1 cellular context compared by ENCODE assay signal in the genomic region with DNA sequence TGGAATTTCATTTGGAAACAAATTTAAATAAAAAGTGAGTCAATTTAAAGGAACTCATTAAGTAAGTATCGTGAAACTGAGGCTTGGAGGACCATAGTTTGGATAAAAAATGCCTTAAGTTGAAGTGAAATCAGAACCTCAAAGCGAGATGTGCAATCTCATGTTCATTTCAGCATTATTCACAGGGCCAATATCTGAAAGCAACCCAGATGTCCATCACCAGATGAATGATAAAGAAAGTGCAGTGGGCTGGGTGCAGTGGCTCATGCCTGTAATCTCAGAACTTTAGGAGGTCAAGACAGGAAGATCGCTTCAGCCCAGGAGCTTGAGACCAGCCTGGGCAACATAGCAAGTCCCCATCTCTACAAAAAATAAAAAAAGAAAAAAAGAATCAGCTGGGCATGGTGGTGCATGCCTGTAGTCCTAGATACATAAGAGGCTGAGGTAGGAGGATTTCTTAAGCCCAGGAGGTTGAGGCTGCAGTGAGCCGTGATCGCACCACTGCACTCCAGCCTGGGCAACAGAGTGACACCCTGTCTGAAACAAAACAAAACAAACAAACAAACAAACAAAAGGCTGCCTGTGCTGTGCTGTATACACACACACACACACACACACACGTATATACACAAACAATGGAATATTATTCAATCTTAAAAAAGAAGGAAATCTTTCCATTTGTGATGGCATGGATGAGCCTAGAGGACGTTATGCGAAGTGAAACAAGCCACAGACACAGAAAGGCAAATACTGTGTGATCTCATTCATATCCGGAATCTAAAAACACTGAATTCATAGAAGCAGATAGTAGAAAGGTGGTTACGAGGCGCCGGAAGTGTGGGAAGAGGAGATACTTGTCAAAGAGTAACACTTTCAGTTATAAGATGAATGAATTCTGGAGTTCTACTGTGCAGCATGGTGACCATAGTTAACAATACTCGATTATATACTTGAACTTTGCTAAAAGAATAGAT.
TF ChIP-seq lines count a peak whose summit lies in the region.

No MANE protein-coding gene starts in this region.

TF ChIP-seq in HepG2, 621 proteins besides CTCF, POLR2A, EP300 and RAD21 (continued from another document):
- TF ChIP-seq, protein P1, sequence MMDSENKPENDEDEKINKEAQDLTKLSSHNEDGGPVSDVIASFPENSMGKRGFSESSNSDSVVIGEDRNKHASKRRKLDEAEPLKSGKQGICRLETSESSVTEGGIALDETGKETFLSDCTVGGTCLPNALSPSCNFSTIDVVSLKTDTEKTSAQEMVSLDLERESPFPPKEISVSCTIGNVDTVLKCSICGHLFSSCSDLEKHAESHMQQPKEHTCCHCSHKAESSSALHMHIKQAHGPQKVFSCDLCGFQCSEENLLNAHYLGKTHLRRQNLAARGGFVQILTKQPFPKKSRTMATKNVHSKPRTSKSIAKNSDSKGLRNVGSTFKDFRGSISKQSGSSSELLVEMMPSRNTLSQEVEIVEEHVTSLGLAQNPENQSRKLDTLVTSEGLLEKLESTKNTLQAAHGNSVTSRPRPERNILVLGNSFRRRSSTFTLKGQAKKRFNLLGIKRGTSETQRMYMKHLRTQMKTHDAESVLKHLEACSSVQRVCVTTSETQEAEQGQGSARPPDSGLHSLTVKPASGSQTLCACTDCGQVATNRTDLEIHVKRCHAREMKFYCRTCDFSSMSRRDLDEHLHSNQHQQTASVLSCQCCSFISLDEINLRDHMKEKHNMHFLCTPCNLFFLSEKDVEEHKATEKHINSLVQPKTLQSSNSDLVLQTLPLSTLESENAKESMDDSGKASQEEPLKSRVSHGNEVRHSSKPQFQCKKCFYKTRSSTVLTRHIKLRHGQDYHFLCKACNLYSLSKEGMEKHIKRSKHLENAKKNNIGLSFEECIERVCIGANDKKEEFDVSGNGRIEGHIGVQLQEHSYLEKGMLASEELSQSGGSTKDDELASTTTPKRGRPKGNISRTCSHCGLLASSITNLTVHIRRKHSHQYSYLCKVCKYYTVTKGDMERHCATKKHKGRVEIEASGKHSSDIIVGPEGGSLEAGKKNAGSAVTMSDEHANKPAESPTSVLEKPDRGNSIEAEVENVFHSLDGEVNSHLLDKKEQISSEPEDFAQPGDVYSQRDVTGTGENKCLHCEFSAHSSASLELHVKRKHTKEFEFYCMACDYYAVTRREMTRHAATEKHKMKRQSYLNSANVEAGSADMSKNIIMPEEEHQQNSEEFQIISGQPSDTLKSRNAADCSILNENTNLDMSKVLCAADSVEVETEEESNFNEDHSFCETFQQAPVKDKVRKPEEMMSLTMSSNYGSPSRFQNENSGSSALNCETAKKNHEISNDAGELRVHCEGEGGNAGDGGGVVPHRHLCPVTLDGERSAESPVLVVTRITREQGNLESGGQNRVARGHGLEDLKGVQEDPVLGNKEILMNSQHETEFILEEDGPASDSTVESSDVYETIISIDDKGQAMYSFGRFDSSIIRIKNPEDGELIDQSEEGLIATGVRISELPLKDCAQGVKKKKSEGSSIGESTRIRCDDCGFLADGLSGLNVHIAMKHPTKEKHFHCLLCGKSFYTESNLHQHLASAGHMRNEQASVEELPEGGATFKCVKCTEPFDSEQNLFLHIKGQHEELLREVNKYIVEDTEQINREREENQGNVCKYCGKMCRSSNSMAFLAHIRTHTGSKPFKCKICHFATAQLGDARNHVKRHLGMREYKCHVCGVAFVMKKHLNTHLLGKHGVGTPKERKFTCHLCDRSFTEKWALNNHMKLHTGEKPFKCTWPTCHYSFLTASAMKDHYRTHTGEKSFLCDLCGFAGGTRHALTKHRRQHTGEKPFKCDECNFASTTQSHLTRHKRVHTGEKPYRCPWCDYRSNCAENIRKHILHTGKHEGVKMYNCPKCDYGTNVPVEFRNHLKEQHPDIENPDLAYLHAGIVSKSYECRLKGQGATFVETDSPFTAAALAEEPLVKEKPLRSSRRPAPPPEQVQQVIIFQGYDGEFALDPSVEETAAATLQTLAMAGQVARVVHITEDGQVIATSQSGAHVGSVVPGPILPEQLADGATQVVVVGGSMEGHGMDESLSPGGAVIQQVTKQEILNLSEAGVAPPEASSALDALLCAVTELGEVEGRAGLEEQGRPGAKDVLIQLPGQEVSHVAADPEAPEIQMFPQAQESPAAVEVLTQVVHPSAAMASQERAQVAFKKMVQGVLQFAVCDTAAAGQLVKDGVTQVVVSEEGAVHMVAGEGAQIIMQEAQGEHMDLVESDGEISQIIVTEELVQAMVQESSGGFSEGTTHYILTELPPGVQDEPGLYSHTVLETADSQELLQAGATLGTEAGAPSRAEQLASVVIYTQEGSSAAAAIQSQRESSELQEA (CRISPR knock-in tag; IDR thresholded peaks at IDR 0.05; ENCODE audit: not compliant biosample characterization), result no peak
- TF ChIP-seq REXO4 (CRISPR knock-in tag; IDR thresholded peaks at IDR 0.05; ENCODE audit: borderline replicate concordance) (no peak), KAT8 (CRISPR knock-in tag; IDR thresholded peaks at IDR 0.05) (no peak), SNAPC2 (CRISPR knock-in tag; IDR thresholded peaks at IDR 0.05) (no peak), ZNF382 (CRISPR knock-in tag; IDR thresholded peaks at IDR 0.05; ENCODE audit: borderline replicate concordance) (no peak), WIZ (CRISPR knock-in tag; IDR thresholded peaks at IDR 0.05) (no peak), ZNF232 (CRISPR knock-in tag; IDR thresholded peaks at IDR 0.05; ENCODE audit: borderline replicate concordance) (no peak), BHLHE40 (IDR thresholded peaks at IDR 0.05; ENCODE audit: low read length) (no peak), DPF2 (CRISPR knock-in tag; IDR thresholded peaks at IDR 0.05; ENCODE audit: borderline replicate concordance, low read depth) (no peak), ERF (CRISPR knock-in tag; IDR thresholded peaks at IDR 0.05) (no peak), ZNF431 (CRISPR knock-in tag; IDR thresholded peaks at IDR 0.05; ENCODE audit: borderline replicate concordance, low read depth) (no peak), KDM2A (CRISPR knock-in tag; IDR thresholded peaks at IDR 0.05; ENCODE audit: borderline replicate concordance, low read depth) (no peak)
- TF ChIP-seq, protein P2, sequence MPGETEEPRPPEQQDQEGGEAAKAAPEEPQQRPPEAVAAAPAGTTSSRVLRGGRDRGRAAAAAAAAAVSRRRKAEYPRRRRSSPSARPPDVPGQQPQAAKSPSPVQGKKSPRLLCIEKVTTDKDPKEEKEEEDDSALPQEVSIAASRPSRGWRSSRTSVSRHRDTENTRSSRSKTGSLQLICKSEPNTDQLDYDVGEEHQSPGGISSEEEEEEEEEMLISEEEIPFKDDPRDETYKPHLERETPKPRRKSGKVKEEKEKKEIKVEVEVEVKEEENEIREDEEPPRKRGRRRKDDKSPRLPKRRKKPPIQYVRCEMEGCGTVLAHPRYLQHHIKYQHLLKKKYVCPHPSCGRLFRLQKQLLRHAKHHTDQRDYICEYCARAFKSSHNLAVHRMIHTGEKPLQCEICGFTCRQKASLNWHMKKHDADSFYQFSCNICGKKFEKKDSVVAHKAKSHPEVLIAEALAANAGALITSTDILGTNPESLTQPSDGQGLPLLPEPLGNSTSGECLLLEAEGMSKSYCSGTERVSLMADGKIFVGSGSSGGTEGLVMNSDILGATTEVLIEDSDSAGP (CRISPR knock-in tag; IDR thresholded peaks at IDR 0.05; ENCODE audit: borderline replicate concordance), result no peak
- TF ChIP-seq, protein P3, sequence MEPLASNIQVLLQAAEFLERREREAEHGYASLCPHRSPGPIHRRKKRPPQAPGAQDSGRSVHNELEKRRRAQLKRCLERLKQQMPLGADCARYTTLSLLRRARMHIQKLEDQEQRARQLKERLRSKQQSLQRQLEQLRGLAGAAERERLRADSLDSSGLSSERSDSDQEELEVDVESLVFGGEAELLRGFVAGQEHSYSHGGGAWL (CRISPR knock-in tag; IDR thresholded peaks at IDR 0.05), result no peak
TF ChIP-seq in HepG2: peak in this region for 0.
